In the genomic region with DNA sequence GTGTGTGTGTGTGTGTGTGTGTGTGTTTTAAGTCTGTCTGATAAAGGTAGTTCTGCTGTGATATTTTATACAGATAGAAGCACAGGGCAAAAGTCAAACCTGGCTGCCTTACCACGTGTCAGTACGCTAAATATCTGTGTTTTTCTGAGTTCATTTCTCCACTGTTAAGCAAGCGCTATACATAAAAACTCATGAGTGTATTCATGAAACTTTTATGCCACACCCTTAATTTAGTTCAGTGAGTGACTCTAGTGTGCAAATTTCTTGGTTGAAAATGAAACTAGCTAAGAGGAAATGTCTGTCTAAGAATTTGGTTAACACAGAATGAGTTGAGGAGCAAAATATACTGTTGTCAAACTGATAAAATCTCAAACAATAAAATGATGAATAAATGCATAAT, we compare ENCODE assay signal across 8 cellular contexts. TPM values are rescaled to one million over a fixed set of nuclear protein-coding genes. Genes with fewer than 3 reads are reported as not detected.
DNase-seq lines count a peak whose midpoint lies in the region; ATAC-seq and TF ChIP-seq lines count a peak whose summit lies in the region.

No MANE protein-coding gene starts in this region.

- peak overlapping the region; percentile 35 to 95 (median 72) for H3K27ac Mint-ChIP-seq in naive B cell

- TF ChIP-seq CTCF in coronary artery (IDR thresholded peaks at IDR 0.05) = no peak

- peaks cover 0 to 5% (median 0%) of the 10 kb centered on the region in 7 donors for H3K9me3 Mint-ChIP-seq in naive B cell

- H3K27ac ChIP-seq in coronary artery = no peak overlapping the region

- DNase-seq in NAMALWA (ENCODE audit: low spot score) (peak; percentile 68), naive B cell (peak; percentile 73), coronary artery (ENCODE audit: low spot score) (no peak), putamen (ENCODE audit: low spot score) (no peak), KG1 (lab: John Stamatoyannopoulos, UW) (no peak)
- no peak for DNase-seq in activated effector memory CD4-positive, alpha-beta T cell treated with Interleukin-2 at 50 U/mL for 16 hours

- peaks cover 5 to 9% of the 10 kb centered on the region in 2 donors for H3K36me3 Mint-ChIP-seq in naive B cell

- ATAC-seq in GM18873 (IDR thresholded peaks at IDR 0.05; ENCODE audit: low FRiP score, unreplicated experiment) (peak; percentile 84), HG02623 (IDR thresholded peaks at IDR 0.05; ENCODE audit: unreplicated experiment) (peak; percentile 96), naive B cell (ENCODE audit: low read depth in 2 of 2) (peak; percentile 94 to 96)

- no peaks in the 10 kb centered on the region for H3K27me3 Mint-ChIP-seq in naive B cell

- H3K4me3 Mint-ChIP-seq in naive B cell = peak overlapping the region; percentile 13 to 85 (median 52)

- peaks cover 27 to 61% (median 31%) of the 10 kb centered on the region in 3 donors for H3K4me1 Mint-ChIP-seq in naive B cell

- H3K4me3 ChIP-seq in coronary artery = no peak overlapping the region

RNA-seq across cellular contexts. Expression of gene CASP10, which starts 11.2 kb away (rescaled TPM):
- polyA plus RNA-seq in naive B cell (ENCODE audit: low read depth in 6 of 6) = 1 to 10 TPM; 2.7 to 8.1 (median 4.7) TPM

Comparison
In these comparisons a context has a peak if more than half of its experiments do, and no peak if none do; other contexts are left out.
1. DNase-seq: peak in NAMALWA (single experiment) and naive B cell (single experiment); none in activated effector memory CD4-positive, alpha-beta T cell treated with Interleukin-2 at 50 U/mL for 16 hours (single experiment), coronary artery (single experiment), putamen (single experiment) and KG1 (single experiment).
2. Peak in every context shown above with its lines, with median percentiles within 50 percentile points of each other: ATAC-seq.